7 cellular contexts compared by ENCODE assay signal in the genomic region with DNA sequence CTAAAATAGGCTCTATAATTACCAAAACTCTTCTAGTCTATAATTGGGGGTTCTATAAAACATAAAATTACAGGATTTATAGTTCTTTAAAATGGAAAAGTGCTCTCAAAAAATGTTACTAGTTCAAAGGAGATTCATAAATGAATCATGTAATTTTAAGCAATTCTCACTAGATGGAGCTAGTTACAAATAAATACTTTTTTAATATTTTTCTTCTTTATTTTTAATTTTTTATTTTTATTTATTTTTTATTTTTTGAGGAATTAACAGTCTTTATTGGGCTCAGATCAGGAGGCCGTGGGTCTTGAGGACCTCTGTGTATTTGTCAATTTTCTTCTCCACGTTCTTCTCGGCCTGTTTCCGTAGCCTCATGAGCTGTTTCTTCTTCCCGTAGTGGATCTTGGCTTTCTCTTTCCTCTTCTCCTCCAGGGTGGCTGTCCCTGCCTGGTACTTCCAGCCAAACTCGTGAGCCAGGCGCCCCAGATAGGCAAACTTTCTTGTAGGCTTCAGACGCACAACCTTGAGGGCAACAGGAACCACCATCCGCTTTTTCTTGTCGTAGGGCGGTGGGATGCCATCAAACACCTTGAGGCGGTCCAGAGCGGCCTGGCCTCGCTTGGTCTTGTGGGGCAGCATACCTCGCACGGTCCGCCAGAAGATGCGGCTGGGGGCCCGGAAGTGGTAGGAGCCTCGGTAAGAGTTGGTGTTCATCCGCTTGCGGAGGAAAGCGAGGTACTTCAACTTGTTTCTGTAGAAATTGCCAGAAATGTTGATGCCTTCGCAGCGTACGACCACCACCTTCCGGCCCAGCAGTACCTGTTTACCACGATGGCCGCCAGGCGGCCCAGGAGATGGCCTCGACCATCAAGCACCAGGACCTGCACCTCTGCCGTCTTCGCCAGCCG.
DNase-seq lines count a peak whose midpoint lies in the region; ATAC-seq, FAIRE-seq and TF ChIP-seq lines count a peak whose summit lies in the region.
"Not testable (repeated sequence)": the region's sequence is repeated elsewhere in the genome, so short reads cannot be mapped to it uniquely, and the experiment has no call there.

No MANE protein-coding gene starts in this region.

- H3K9me1 ChIP-seq in IMR-90 (ENCODE audit: insufficient read depth, low read length) = not testable (repeated sequence)

- not testable (repeated sequence) for H3K9me3 Mint-ChIP-seq in activated CD8-positive, alpha-beta memory T cell treated with anti-CD3 and anti-CD28 coated beads, Interleukin-2, amount 10 ng/mL, durations not matched to agents 7 days and 5 days (ENCODE audit: low read depth); chondrocyte (ENCODE audit: low read depth)

- 77% methylated on average over 17 of the region's 34 CpGs; no CpG with 5 or more reads in 1 of the 2 experiments for WGBS in IMR-90 (ENCODE audit: extremely low coverage in 2 of 2, insufficient read length in 1 of 2), 2 experiments
- 66 to 84% (median 71%) methylated on average over 34 of the region's 34 CpGs for WGBS in heart left ventricle, 4 donors

- dilution Hi-C loops in IMR-90 (cut with HindIII; ENCODE audit: low sequenced_read_pairs, unreplicated experiment) = not testable (repeated sequence)

- H4K5ac ChIP-seq in IMR-90 (ENCODE audit: low read depth, low read length) = not testable (repeated sequence)

- not testable (repeated sequence) for H2AK9ac ChIP-seq in IMR-90 (replicated peaks; ENCODE audit: low read depth, low read length, poor library complexity)

- not testable (repeated sequence) for H3K9me3 ChIP-seq in IMR-90 (ENCODE audit: control insufficient read depth, insufficient read depth, low read length); heart left ventricle

- FAIRE-seq in RCC 7860 (lab: Jason Lieb, UNC) = peak; percentile 87

- H3K14ac ChIP-seq in IMR-90 (replicated peaks; ENCODE audit: low read depth, low read length) = not testable (repeated sequence)

- H4K8ac ChIP-seq in IMR-90 (ENCODE audit: low read depth in 2 of 2, low read length in 2 of 2) = not testable (repeated sequence)

- not testable (repeated sequence) for H3K4me1 ChIP-seq in IMR-90 (ENCODE audit: control insufficient read depth, insufficient read depth, low read length); heart left ventricle

- not testable (repeated sequence) for H3K9ac ChIP-seq in IMR-90 (ENCODE audit: low read depth, low read length)

- BruUV-seq in IMR-90 (replicated peaks; lab: Mats Ljungman, UMichigan) = not testable (repeated sequence)

- H2BK15ac ChIP-seq in IMR-90 (ENCODE audit: low read depth, low read length) = not testable (repeated sequence)

- not testable (repeated sequence) for H3K27ac Mint-ChIP-seq in activated CD8-positive, alpha-beta memory T cell treated with anti-CD3 and anti-CD28 coated beads, Interleukin-2, amount 10 ng/mL, durations not matched to agents 7 days and 5 days; chondrocyte (ENCODE audit: unreplicated experiment)

- POLR2A ChIA-PET in IMR-90 (lab: Charles Lee; ENCODE audit: unreplicated experiment) = not testable (repeated sequence)

- H3K27ac ChIP-seq in IMR-90 (ENCODE audit: insufficient read depth, low read length); heart left ventricle: not testable (repeated sequence)

- not testable (repeated sequence) for H2AK5ac ChIP-seq in IMR-90 (ENCODE audit: low read depth, low read length)

- H3K4me3 ChIP-seq in IMR-90 (ENCODE audit: insufficient read depth, low read depth, low read length) = peak overlapping the region; percentile 25; the same call in 1 of the 2 replicates
- H3K4me3 ChIP-seq in heart left ventricle = peak overlapping the region in 7 of 12 donors; percentile 14 to 51 (median 27)

- TF ChIP-seq POLR2A in IMR-90 (IDR thresholded peaks at IDR 0.05; ENCODE audit: low read depth, low read length); heart left ventricle (IDR thresholded peaks at IDR 0.05): not testable (repeated sequence)

- H3K23ac ChIP-seq in IMR-90 (ENCODE audit: low read depth, low read length) = not testable (repeated sequence)

- DNase-seq in DMS114 treated with DMSO at 0.1 percent for 48 hours (lab: John Stamatoyannopoulos, UW; ENCODE audit: unreplicated experiment) (peak; percentile 74), RCC 7860 (ENCODE audit: low spot score) (peak; percentile 5), renal cortical epithelial cell (ENCODE audit: low read depth) (peak; percentile 22)
- not testable (repeated sequence) for DNase-seq in IMR-90; activated CD8-positive, alpha-beta memory T cell treated with anti-CD3 and anti-CD28 coated beads, Interleukin-2, amount 10 ng/mL, durations not matched to agents 7 days and 5 days; chondrocyte (ENCODE audit: low spot score); heart left ventricle

- not testable (repeated sequence) for H2BK20ac ChIP-seq in IMR-90 (ENCODE audit: low read depth, low read length)

- in situ Hi-C loops in IMR-90 (cut with MboI; ENCODE audit: low sequenced_read_pairs) = not testable (repeated sequence)

- H3K4me1 Mint-ChIP-seq in activated CD8-positive, alpha-beta memory T cell treated with anti-CD3 and anti-CD28 coated beads, Interleukin-2, amount 10 ng/mL, durations not matched to agents 7 days and 5 days; chondrocyte (ENCODE audit: low read depth): not testable (repeated sequence)

- H2AFZ ChIP-seq in IMR-90 (replicated peaks; ENCODE audit: low read length, poor library complexity) = not testable (repeated sequence)

- CTCF ChIA-PET in IMR-90 (lab: Yijun Ruan, JAX) = interaction anchor here (0.8 to 1.3 kb wide), 4 partner anchors 20 to 401 kb away, joined by 3 to 11 read pairs (median 4); no protein-coding TSS in a partner anchor
- CTCF ChIA-PET in activated CD8-positive, alpha-beta memory T cell treated with anti-CD3 and anti-CD28 coated beads, Interleukin-2, amount 10 ng/mL, durations not matched to agents 7 days and 5 days (lab: Charles Lee) = interaction anchor here (0.6 to 3.0 kb wide), 14 partner anchors 9 to 408 kb away, joined by 3 to 30 read pairs (median 3); no protein-coding TSS in a partner anchor

- intact Hi-C loops in IMR-90 (cut with micrococcal nuclease) = loop anchor here (2.0 kb wide), 2 partner anchors 151 to 385 kb away; no protein-coding TSS in a partner anchor
- intact Hi-C loops in heart left ventricle (cut with DNase I) = not testable (repeated sequence)

- H4K91ac ChIP-seq in IMR-90 (ENCODE audit: insufficient read depth, low read depth, low read length) = not testable (repeated sequence)

- H2BK120ac ChIP-seq in IMR-90 (ENCODE audit: low read depth, low read length) = not testable (repeated sequence)

- peak overlapping the region; percentile 68 for H3K4me3 Mint-ChIP-seq in activated CD8-positive, alpha-beta memory T cell treated with anti-CD3 and anti-CD28 coated beads, Interleukin-2, amount 10 ng/mL, durations not matched to agents 7 days and 5 days
- not testable (repeated sequence) for H3K4me3 Mint-ChIP-seq in chondrocyte (ENCODE audit: unreplicated experiment)

- H3K36me3 ChIP-seq in IMR-90 (ENCODE audit: control insufficient read depth, insufficient read depth, low read length); heart left ventricle: not testable (repeated sequence)

- not testable (repeated sequence) for H2BK5ac ChIP-seq in IMR-90 (ENCODE audit: low read depth, low read length, poor library complexity, severe bottlenecking)

- TF ChIP-seq CTCF in IMR-90 (conservative IDR thresholded peaks at IDR 0.05; ENCODE audit: low read depth, low read length) (peak; percentile 30), chondrocyte (IDR thresholded peaks at IDR 0.05) (peak; percentile 82), heart left ventricle (IDR thresholded peaks at IDR 0.05) (peak in 9 of 12 donors; percentile 16 to 55 (median 32))

- peak overlapping the region; percentile 74 for H3K4me2 ChIP-seq in IMR-90 (ENCODE audit: low read depth, low read length)

- not testable (repeated sequence) for H3K79me1 ChIP-seq in IMR-90 (ENCODE audit: low read depth in 1 of 2, low read length in 2 of 2)

- not testable (repeated sequence) for H3K56ac ChIP-seq in IMR-90 (ENCODE audit: extremely low read depth, insufficient read depth, low read length)

- H3K27me3 Mint-ChIP-seq in activated CD8-positive, alpha-beta memory T cell treated with anti-CD3 and anti-CD28 coated beads, Interleukin-2, amount 10 ng/mL, durations not matched to agents 7 days and 5 days = peaks cover 22% of the 10 kb centered on the region
- H3K27me3 Mint-ChIP-seq in chondrocyte (ENCODE audit: low read depth) = peaks cover 14% of the 10 kb centered on the region

- H3K4ac ChIP-seq in IMR-90 (ENCODE audit: low read depth, low read length) = not testable (repeated sequence)

- H3K36me3 Mint-ChIP-seq in activated CD8-positive, alpha-beta memory T cell treated with anti-CD3 and anti-CD28 coated beads, Interleukin-2, amount 10 ng/mL, durations not matched to agents 7 days and 5 days; chondrocyte (ENCODE audit: low read depth): not testable (repeated sequence)

- ATAC-seq in IMR-90 (ENCODE audit: low read depth); activated CD8-positive, alpha-beta memory T cell treated with anti-CD3 and anti-CD28 coated beads, Interleukin-2, amount 10 ng/mL, durations not matched to agents 7 days and 5 days; heart left ventricle: not testable (repeated sequence)

- TF ChIP-seq RAD21 in IMR-90 (IDR thresholded peaks at IDR 0.05; ENCODE audit: low read length) = peak; percentile 9; the same call in 1 of the 2 replicates

- H4K20me1 ChIP-seq in IMR-90 (ENCODE audit: insufficient read depth, low read length) = not testable (repeated sequence)

- not testable (repeated sequence) for H3K18ac ChIP-seq in IMR-90 (ENCODE audit: low read depth, low read length)

- H3K27me3 ChIP-seq in IMR-90 (ENCODE audit: control insufficient read depth, insufficient read depth, low read length) = peaks cover 19% of the 10 kb centered on the region
- not testable (repeated sequence) for H3K27me3 ChIP-seq in heart left ventricle

Comparison
In these comparisons a context has a peak if more than half of its experiments do, and no peak if none do; other contexts are left out.
1. CTCF ChIP-seq: peak in every context shown above with its lines; median percentile 82 in chondrocyte; 32 in heart left ventricle; 30 in IMR-90.